Comparison of ENCODE assay signal across 21 cellular contexts in the genomic region with DNA sequence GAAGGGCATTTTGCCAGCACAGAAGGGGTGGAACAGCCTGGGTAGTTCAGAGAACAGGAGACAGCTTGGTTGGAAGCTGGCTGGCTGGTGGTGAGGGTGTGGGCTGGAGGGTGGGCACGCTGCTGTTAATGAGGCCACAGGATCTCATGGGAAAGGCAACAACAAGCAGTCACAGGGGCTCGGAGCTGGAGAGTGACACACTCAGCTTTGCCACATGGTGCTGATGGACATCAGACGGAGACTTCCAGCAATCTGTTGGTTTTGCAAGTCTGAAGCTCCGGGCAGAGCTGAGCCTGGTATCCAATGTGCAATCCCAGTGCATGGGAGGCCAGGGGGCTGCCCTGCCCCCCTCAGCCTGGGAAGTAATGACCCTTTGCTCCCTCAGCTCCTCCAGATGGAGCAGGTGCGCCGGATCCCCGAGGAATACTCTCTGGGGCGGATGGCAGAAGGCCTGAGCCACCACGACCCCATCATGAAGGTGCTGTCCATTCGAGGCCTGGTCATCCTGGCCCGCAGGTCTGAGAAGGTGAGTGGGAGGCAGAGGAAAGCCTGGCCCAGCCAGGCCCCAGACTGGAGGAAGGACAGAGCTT. TPM values are rescaled to one million over a fixed set of nuclear protein-coding genes. Genes with fewer than 3 reads are reported as not detected.
DNase-seq lines count a peak whose midpoint lies in the region; ATAC-seq and TF ChIP-seq lines count a peak whose summit lies in the region.
"Had no signal": no experiment of that assay in that cellular context is flagged by ENCODE, and none has a peak within 500 bp of the region (broad histone marks: within the 10 kb centered on the region; RNA-seq: fewer than 3 reads in every experiment).

No MANE protein-coding gene starts in this region.

- no peaks in the 10 kb centered on the region for H3K4me1 Mint-ChIP-seq in activated naive CD8-positive, alpha-beta T cell treated with anti-CD3 and anti-CD28 coated beads, Interleukin-2, amount 10 ng/mL, durations not matched to agents 7 days and 5 days
- peaks cover 4% of the 10 kb centered on the region for H3K4me1 Mint-ChIP-seq in activated naive CD8-positive, alpha-beta T cell treated with anti-CD3 and anti-CD28 coated beads for 36 hours
- H3K4me1 Mint-ChIP-seq in chondrocyte (ENCODE audit: low read depth) (no peaks in the 10 kb centered on the region), neural progenitor cell (no peaks in the 10 kb centered on the region)
- H3K4me1 Mint-ChIP-seq: CD4-positive, CD25-positive, alpha-beta regulatory T cell; CD8-positive, alpha-beta memory T cell had no signal

- no peak overlapping the region for H3K4me3 Mint-ChIP-seq in activated naive CD8-positive, alpha-beta T cell treated with anti-CD3 and anti-CD28 coated beads, Interleukin-2, amount 10 ng/mL, durations not matched to agents 7 days and 5 days
- no peak overlapping the region for H3K4me3 Mint-ChIP-seq in activated naive CD8-positive, alpha-beta T cell treated with anti-CD3 and anti-CD28 coated beads for 36 hours
- H3K4me3 Mint-ChIP-seq in chondrocyte (ENCODE audit: unreplicated experiment) (no peak overlapping the region), neural progenitor cell (no peak overlapping the region)
- H3K4me3 Mint-ChIP-seq: CD4-positive, CD25-positive, alpha-beta regulatory T cell; CD8-positive, alpha-beta memory T cell; H9; IgD-negative memory B cell had no signal

- H3K36me3 Mint-ChIP-seq in activated naive CD8-positive, alpha-beta T cell treated with anti-CD3 and anti-CD28 coated beads, Interleukin-2, amount 10 ng/mL, durations not matched to agents 7 days and 5 days: no peaks in the 10 kb centered on the region
- H3K36me3 Mint-ChIP-seq in activated naive CD8-positive, alpha-beta T cell treated with anti-CD3 and anti-CD28 coated beads for 36 hours: no peaks in the 10 kb centered on the region
- H3K36me3 Mint-ChIP-seq in chondrocyte (ENCODE audit: low read depth): no peaks in the 10 kb centered on the region
- H3K36me3 Mint-ChIP-seq in neural progenitor cell: no peaks in the 10 kb centered on the region
- H3K36me3 Mint-ChIP-seq: CD4-positive, CD25-positive, alpha-beta regulatory T cell; CD8-positive, alpha-beta memory T cell had no signal

- H3K27ac Mint-ChIP-seq in activated naive CD8-positive, alpha-beta T cell treated with anti-CD3 and anti-CD28 coated beads, Interleukin-2, amount 10 ng/mL, durations not matched to agents 7 days and 5 days: no peak overlapping the region
- H3K27ac Mint-ChIP-seq in activated naive CD8-positive, alpha-beta T cell treated with anti-CD3 and anti-CD28 coated beads for 36 hours: no peak overlapping the region
- H3K27ac Mint-ChIP-seq in chondrocyte (ENCODE audit: unreplicated experiment): no peak overlapping the region
- H3K27ac Mint-ChIP-seq in neural progenitor cell: peak overlapping the region; percentile 31
- H3K27ac Mint-ChIP-seq: CD4-positive, CD25-positive, alpha-beta regulatory T cell; H9; IgD-negative memory B cell had no signal

- no peaks in the 10 kb centered on the region for H3K9me3 Mint-ChIP-seq in activated naive CD8-positive, alpha-beta T cell treated with anti-CD3 and anti-CD28 coated beads, Interleukin-2, amount 10 ng/mL, durations not matched to agents 7 days and 5 days
- H3K9me3 Mint-ChIP-seq in activated naive CD8-positive, alpha-beta T cell treated with anti-CD3 and anti-CD28 coated beads for 36 hours: no peaks in the 10 kb centered on the region
- no peaks in the 10 kb centered on the region for H3K9me3 Mint-ChIP-seq in chondrocyte (ENCODE audit: low read depth)
- no peaks in the 10 kb centered on the region for H3K9me3 Mint-ChIP-seq in neural progenitor cell
- H3K9me3 Mint-ChIP-seq: CD4-positive, CD25-positive, alpha-beta regulatory T cell; CD8-positive, alpha-beta memory T cell; H9; IgD-negative memory B cell had no signal

- ATAC-seq in activated naive CD8-positive, alpha-beta T cell treated with anti-CD3 and anti-CD28 coated beads, Interleukin-2, amount 10 ng/mL, durations not matched to agents 7 days and 5 days (ENCODE audit: low read depth): no peak
- ATAC-seq: HepG2 had no signal

- no peaks in the 10 kb centered on the region for H4K20me1 ChIP-seq in neural progenitor cell (ENCODE audit: low read depth)

- no peaks in the 10 kb centered on the region for H3K4me1 ChIP-seq in neural progenitor cell
- no peaks in the 10 kb centered on the region for H3K4me1 ChIP-seq in A673 (ENCODE audit: insufficient read depth, low read length, poor library complexity, severe bottlenecking)
- H3K4me1 ChIP-seq: BE2C had no signal

- BruUV-seq in A673 (replicated peaks; lab: Mats Ljungman, UMichigan): no TSS peak

- intact Hi-C loops in A673 (cut with micrococcal nuclease; ENCODE audit: unreplicated experiment): no loop called here

- H3K27me3 Mint-ChIP-seq in activated naive CD8-positive, alpha-beta T cell treated with anti-CD3 and anti-CD28 coated beads, Interleukin-2, amount 10 ng/mL, durations not matched to agents 7 days and 5 days: peaks cover 3% of the 10 kb centered on the region
- no peaks in the 10 kb centered on the region for H3K27me3 Mint-ChIP-seq in activated naive CD8-positive, alpha-beta T cell treated with anti-CD3 and anti-CD28 coated beads for 36 hours
- peaks cover 60% of the 10 kb centered on the region for H3K27me3 Mint-ChIP-seq in chondrocyte (ENCODE audit: low read depth)
- H3K27me3 Mint-ChIP-seq in neural progenitor cell (ENCODE audit: insufficient read depth, low read depth): peaks cover 10% of the 10 kb centered on the region

- peak; percentile 6 for DNase-seq in activated naive CD8-positive, alpha-beta T cell treated with anti-CD3 and anti-CD28 coated beads, Interleukin-2, amount 10 ng/mL, durations not matched to agents 7 days and 5 days
- DNase-seq in activated naive CD8-positive, alpha-beta T cell treated with anti-CD3 and anti-CD28 coated beads for 36 hours: no peak
- DNase-seq in chondrocyte (ENCODE audit: low spot score) (peak; percentile 73), neural progenitor cell (ENCODE audit: low spot score) (no peak), A673 (ENCODE audit: low spot score) (no peak)
- no peak for DNase-seq in stimulated activated CD4-positive, alpha-beta T cell treated with anti-CD3 and anti-CD28 coated beads, Interleukin-4, amount 100 ng/mL, for 1 hour
- DNase-seq: ACHN; BE2C; C1 segment of cervical spinal cord; CD4-positive, CD25-positive, alpha-beta regulatory T cell; CD8-positive, alpha-beta memory T cell; COR-L47; DMS153; DMS79; GDM1; GOT3; H9 had no signal

- H3K4me3 ChIP-seq in neural progenitor cell (no peak overlapping the region), A673 (ENCODE audit: low read depth, low read length, poor library complexity, severe bottlenecking) (no peak overlapping the region)

- no peak for TF ChIP-seq CTCF in chondrocyte (IDR thresholded peaks at IDR 0.05)
- no peak for TF ChIP-seq CTCF in neural progenitor cell (IDR thresholded peaks at IDR 0.05)
- no peak for TF ChIP-seq CTCF in A673 (conservative IDR thresholded peaks at IDR 0.05; ENCODE audit: low read depth, low read length)

- H3F3A ChIP-seq in neural progenitor cell (ENCODE audit: low read depth): no peaks in the 10 kb centered on the region

- H2AFZ ChIP-seq in neural progenitor cell (replicated peaks): no peak overlapping the region

- no peak overlapping the region for H3K9ac ChIP-seq in neural progenitor cell

- POLR2A ChIA-PET in activated naive CD8-positive, alpha-beta T cell treated with anti-CD3 and anti-CD28 coated beads, Interleukin-2, amount 10 ng/mL, durations not matched to agents 7 days and 5 days (lab: Charles Lee): no interaction called here
- POLR2A ChIA-PET in A673 (lab: Charles Lee; ENCODE audit: low non-redundant PET): no interaction called here

- CTCF ChIA-PET in A673 (lab: Charles Lee): no interaction called here

- H3K36me3 ChIP-seq in neural progenitor cell: no peaks in the 10 kb centered on the region
- H3K36me3 ChIP-seq in A673 (ENCODE audit: insufficient read depth, low read length, poor library complexity, severe bottlenecking): no peaks in the 10 kb centered on the region
- H3K36me3 ChIP-seq: BE2C had no signal

- H3K27me3 ChIP-seq in neural progenitor cell (no peaks in the 10 kb centered on the region), A673 (replicated peaks; ENCODE audit: insufficient read depth, low read depth, low read length, poor library complexity) (peaks cover 4% of the 10 kb centered on the region)
- H3K27me3 ChIP-seq: BE2C had no signal

- H3K79me2 ChIP-seq in neural progenitor cell (ENCODE audit: low read depth): no peaks in the 10 kb centered on the region

- no peak overlapping the region for H3K27ac ChIP-seq in neural progenitor cell
- H3K27ac ChIP-seq in A673 (ENCODE audit: low read depth, low read length, poor library complexity, severe bottlenecking): no peak overlapping the region

- no peaks in the 10 kb centered on the region for H3K9me3 ChIP-seq in neural progenitor cell (ENCODE audit: low read depth)
- no peaks in the 10 kb centered on the region for H3K9me3 ChIP-seq in A673 (ENCODE audit: low read depth, low read length, poor library complexity, severe bottlenecking)
- H3K9me3 ChIP-seq: BE2C had no signal

- no peak overlapping the region for H3K4me2 ChIP-seq in neural progenitor cell

RNA-seq across cellular contexts. Expression of a gene that starts 15.6 kb away (rescaled TPM):
- total RNA-seq in activated naive CD8-positive, alpha-beta T cell treated with anti-CD3 and anti-CD28 coated beads, Interleukin-2, amount 10 ng/mL, durations not matched to agents 7 days and 5 days: 10 to 100 TPM; 19.6 to 20.2 TPM
- total RNA-seq in activated naive CD8-positive, alpha-beta T cell treated with anti-CD3 and anti-CD28 coated beads for 36 hours: 10 to 100 TPM; 40.1 to 41.4 TPM
- total RNA-seq in chondrocyte: 12.6 to 14.7 TPM (median 12.7 TPM) in 3 replicates
- 33.2 and 37.5 TPM in 2 replicates for total RNA-seq in neural progenitor cell (ENCODE audit: low replicate concordance)
- total RNA-seq in A673 (2021): 25.5 and 26.1 TPM in 2 replicates

RNA-seq across cellular contexts. Expression of a gene that starts 58.4 kb away (rescaled TPM):
- total RNA-seq in activated naive CD8-positive, alpha-beta T cell treated with anti-CD3 and anti-CD28 coated beads, Interleukin-2, amount 10 ng/mL, durations not matched to agents 7 days and 5 days: under 1 TPM in 1 of 2 experiments, not detected in 1; 0.28 TPM
- total RNA-seq in activated naive CD8-positive, alpha-beta T cell treated with anti-CD3 and anti-CD28 coated beads for 36 hours: under 1 TPM; 0.12 to 0.14 TPM
- 0.15 TPM in 1 of 3 replicates, not detected in the others for total RNA-seq in chondrocyte
- 0.21 and 0.34 TPM in 2 replicates for total RNA-seq in neural progenitor cell (ENCODE audit: low replicate concordance)
- total RNA-seq in A673 (2021): 0.42 TPM in 1 of 2 replicates, not detected in the other
- total RNA-seq: A172; CD4-positive, CD25-positive, alpha-beta regulatory T cell; CD8-positive, alpha-beta memory T cell; Daoy had no signal

Comparison
In these comparisons a context has a peak if more than half of its experiments do, and no peak if none do; other contexts are left out.
1. DNase-seq: peak in activated naive CD8-positive, alpha-beta T cell treated with anti-CD3 and anti-CD28 coated beads, Interleukin-2, amount 10 ng/mL, durations not matched to agents 7 days and 5 days (single experiment) and chondrocyte (single experiment); none in activated naive CD8-positive, alpha-beta T cell treated with anti-CD3 and anti-CD28 coated beads for 36 hours (single experiment), neural progenitor cell (single experiment), A673 (single experiment) and stimulated activated CD4-positive, alpha-beta T cell treated with anti-CD3 and anti-CD28 coated beads, Interleukin-4, amount 100 ng/mL, for 1 hour (single experiment).